In the genomic region with DNA sequence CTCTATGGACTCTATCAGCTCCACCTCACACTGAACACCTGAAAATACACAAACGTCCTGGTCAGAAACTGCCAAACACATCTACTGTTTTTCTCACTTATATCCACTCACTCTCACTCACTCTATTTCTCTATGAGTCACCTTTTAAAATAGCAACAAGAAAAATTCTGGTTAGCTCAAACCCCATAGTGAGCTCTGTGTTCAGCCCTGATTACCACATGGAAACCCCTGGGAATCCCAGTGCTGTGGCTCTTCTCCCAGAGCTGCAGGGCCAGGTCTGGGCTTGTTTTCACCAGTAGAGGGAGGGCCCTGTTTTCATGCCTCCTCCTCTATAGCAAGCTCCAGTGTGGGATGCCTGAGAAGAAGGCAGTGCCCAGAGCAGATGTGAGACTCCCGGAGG, we compare ENCODE assay signal across 16 cellular contexts.
DNase-seq lines count a peak whose midpoint lies in the region; ATAC-seq, FAIRE-seq and TF ChIP-seq lines count a peak whose summit lies in the region.
"Had no signal": no experiment of that assay in that cellular context is flagged by ENCODE, and none has a peak within 500 bp of the region (broad histone marks: within the 10 kb centered on the region; RNA-seq: fewer than 3 reads in every experiment).

No MANE protein-coding gene starts in this region.

- peak; percentile 64 for FAIRE-seq in GM19239 (lab: Jason Lieb, UNC)
- FAIRE-seq: G401.6 had no signal

- H3K4me1 ChIP-seq in mammary epithelial cell (ENCODE audit: insufficient read depth, low read length) = no peaks in the 10 kb centered on the region
- H3K4me1 ChIP-seq: gastroesophageal sphincter, neural progenitor cell, sigmoid colon had no signal

- ATAC-seq in HG03558 (IDR thresholded peaks at IDR 0.05; ENCODE audit: extremely low read depth, unreplicated experiment) (peak; percentile 39), HG02840 (IDR thresholded peaks at IDR 0.05; ENCODE audit: low FRiP score, unreplicated experiment) (no peak)
- ATAC-seq: gastroesophageal sphincter had no signal

- H3K27ac ChIP-seq in mammary epithelial cell (ENCODE audit: insufficient read depth, low read depth, low read length) = no peak overlapping the region
- H3K27ac ChIP-seq: gastroesophageal sphincter, neural progenitor cell, sigmoid colon, WERI-Rb-1 had no signal

- H4K20me1 ChIP-seq in mammary epithelial cell (ENCODE audit: insufficient read depth, low read length) = no peaks in the 10 kb centered on the region

- intact Hi-C loops in mammary epithelial cell (cut with micrococcal nuclease) = no loop called here

- no peak overlapping the region for H2AFZ ChIP-seq in mammary epithelial cell (ENCODE audit: low read depth, low read length)
- H2AFZ ChIP-seq: neural progenitor cell had no signal

- CTCF ChIA-PET in mammary epithelial cell (lab: Charles Lee; ENCODE audit: low non-redundant PET) = no interaction called here

- no peak for DNase-seq in GM12864 (ENCODE audit: low read depth)
- no peak for DNase-seq in GM19239 (ENCODE audit: insufficient read length, low spot score)
- DNase-seq in mammary epithelial cell = peak; percentile 25
- DNase-seq in NCI-H226 = no peak
- no peak for DNase-seq in amniotic stem cell (lab: John Stamatoyannopoulos, UW)
- DNase-seq: activated naive CD4-positive, alpha-beta T cell treated with anti-CD3 and anti-CD28 coated beads, Interleukin-2, amount 50 U/mL, for 16 hours; central memory CD4-positive, alpha-beta T cell; immature natural killer cell; sigmoid colon; stimulated activated naive CD4-positive, alpha-beta T cell treated with Interleukin-2 at 50 U/mL for 16 hours; WERI-Rb-1 had no signal

- no peak overlapping the region for H3K9ac ChIP-seq in mammary epithelial cell (ENCODE audit: insufficient read depth, low read length)
- H3K9ac ChIP-seq: neural progenitor cell had no signal

- dilution Hi-C loops in mammary epithelial cell (cut with HindIII; ENCODE audit: low sequenced_read_pairs) = no loop called here

- H3K36me3 ChIP-seq in mammary epithelial cell (ENCODE audit: insufficient read depth, low read length) = no peaks in the 10 kb centered on the region
- H3K36me3 ChIP-seq: gastroesophageal sphincter, neural progenitor cell, sigmoid colon, WERI-Rb-1 had no signal

- in situ Hi-C loops in mammary epithelial cell (cut with MboI; ENCODE audit: low sequenced_read_pairs in 2 of 2) = no loop called here

- peaks cover 7% of the 10 kb centered on the region for H3K9me3 ChIP-seq in mammary epithelial cell (replicated peaks; ENCODE audit: insufficient read depth, low read length)
- H3K9me3 ChIP-seq: gastroesophageal sphincter had no signal

- H3K79me2 ChIP-seq in mammary epithelial cell (ENCODE audit: insufficient read depth, low read length) = no peaks in the 10 kb centered on the region

- no peak overlapping the region for H3K4me2 ChIP-seq in mammary epithelial cell (ENCODE audit: insufficient read depth, low read depth, low read length)
- H3K4me2 ChIP-seq: neural progenitor cell had no signal

- 5% methylated on average over 2 of the region's 2 CpGs for WGBS in mammary epithelial cell (ENCODE audit: low coverage, missing lambda C conversion rate)

- BruUV-seq in mammary epithelial cell (replicated peaks; lab: Mats Ljungman, UMichigan) = no TSS peak

- no peak overlapping the region for H3K4me3 ChIP-seq in GM12864 (ENCODE audit: low read depth, low read length)
- no peak overlapping the region for H3K4me3 ChIP-seq in mammary epithelial cell (replicated peaks in 1 of 3; ENCODE audit: insufficient read depth in 1 of 3, low read depth in 2 of 3, low read length in 3 of 3)
- H3K4me3 ChIP-seq: gastroesophageal sphincter, neural progenitor cell, sigmoid colon had no signal

- H3K27me3 ChIP-seq in mammary epithelial cell (ENCODE audit: insufficient read depth, low read length) = no peaks in the 10 kb centered on the region
- H3K27me3 ChIP-seq: neural progenitor cell had no signal

- peak; percentile 30 for TF ChIP-seq CTCF in GM12864 (IDR thresholded peaks at IDR 0.05; ENCODE audit: low read depth, low read length, missing control alignments)
- TF ChIP-seq CTCF in mammary epithelial cell (conservative IDR thresholded peaks at IDR 0.05 in 1 of 2, IDR thresholded peaks at IDR 0.05 in 1 of 2; ENCODE audit: extremely low read depth in 1 of 2, insufficient read depth in 1 of 2, low read depth in 1 of 2, low read length in 2 of 2) = peak in 1 of 2 donors; percentile 26
